Comparison of ENCODE assay signal across 8 cellular contexts in the genomic region with DNA sequence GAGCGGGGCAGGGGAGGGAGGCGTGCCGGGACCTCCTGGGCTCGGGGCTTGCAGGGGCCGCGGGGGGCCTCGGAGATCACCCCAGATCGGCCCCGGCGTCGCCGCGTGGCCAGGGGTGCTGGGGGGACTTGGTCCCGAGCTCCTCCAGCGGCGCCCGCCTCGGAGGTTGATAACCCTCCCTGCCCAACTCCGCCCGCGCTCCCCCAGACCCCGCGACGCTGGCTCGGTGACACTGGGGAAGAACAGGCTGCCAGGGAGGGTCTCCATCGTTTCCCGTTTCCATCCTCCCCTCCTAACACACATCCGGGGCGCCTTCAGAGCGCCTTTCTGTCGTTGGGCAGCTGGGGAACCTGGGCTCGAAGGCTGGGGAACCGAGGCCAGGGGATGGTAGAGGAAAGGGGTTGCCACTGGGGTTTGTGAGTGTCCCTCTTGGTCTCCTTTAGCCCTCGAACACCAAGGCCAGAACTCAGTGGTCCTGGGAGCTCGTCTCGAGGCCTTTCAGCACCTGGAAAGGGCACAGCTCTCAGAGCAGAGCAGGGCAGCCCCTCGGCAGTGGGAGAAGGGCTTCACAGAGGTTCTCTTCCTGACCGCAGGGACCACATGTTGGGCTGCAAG. TPM values are rescaled to one million over a fixed set of nuclear protein-coding genes. Genes with fewer than 3 reads are reported as not detected.
A peak's percentile ranks its signal among the peaks of the same experiment; 100 is the strongest.
DNase-seq lines count a peak whose midpoint lies in the region; ATAC-seq and TF ChIP-seq lines count a peak whose summit lies in the region.

No MANE protein-coding gene starts in this region.

- no peak overlapping the region for H4K91ac ChIP-seq in trophoblast cell (ENCODE audit: low read depth, low read length)

- peak overlapping the region; percentile 63 for H3K4me3 Mint-ChIP-seq in glutamatergic neuron (ENCODE audit: unreplicated experiment)

- H2AK5ac ChIP-seq in trophoblast cell (ENCODE audit: low read length): no peak overlapping the region

- H3K4me2 ChIP-seq in trophoblast cell (ENCODE audit: low read length): peak overlapping the region; percentile 70

- WGBS in trophoblast cell (ENCODE audit: extremely low coverage, insufficient coverage, insufficient read length): no CpG with 5 or more reads among the region's 38 CpGs

- H3K18ac ChIP-seq in trophoblast cell (ENCODE audit: low read length): no peak overlapping the region

- no peak overlapping the region for H2BK12ac ChIP-seq in trophoblast cell (ENCODE audit: low read length)

- H3K4me1 ChIP-seq in trophoblast cell (ENCODE audit: control insufficient read depth in 1 of 2, insufficient read depth in 2 of 2, low read length in 2 of 2): peaks cover 8 to 10% of the 10 kb centered on the region in 2 experiments

- H3K23ac ChIP-seq in trophoblast cell (ENCODE audit: low read length): no peak overlapping the region

- H3K9ac ChIP-seq in trophoblast cell (ENCODE audit: low read length): no peak overlapping the region

- H3K4ac ChIP-seq in trophoblast cell (ENCODE audit: low read depth, low read length): no peak overlapping the region

- H3K27ac ChIP-seq in VCaP (peak overlapping the region; percentile 50; the same call in 1 of the 2 replicates), trophoblast cell (ENCODE audit: low read depth, low read length) (no peak overlapping the region)

- no peak overlapping the region for H3K14ac ChIP-seq in trophoblast cell (ENCODE audit: low read length)

- H3K4me3 ChIP-seq in trophoblast cell (ENCODE audit: low read depth, low read length): peak overlapping the region; percentile 65

- H2AFZ ChIP-seq in trophoblast cell (ENCODE audit: insufficient read depth, low read length, poor library complexity): peak overlapping the region; percentile 66

- peaks cover 32% of the 10 kb centered on the region for H3K27me3 ChIP-seq in trophoblast cell (ENCODE audit: insufficient read depth, low read length)

- no peaks in the 10 kb centered on the region for H3K79me2 ChIP-seq in trophoblast cell (ENCODE audit: control insufficient read depth, insufficient read depth, low read length, poor library complexity)

- H3K36me3 ChIP-seq in trophoblast cell (ENCODE audit: control insufficient read depth in 1 of 2, insufficient read depth in 2 of 2, low read length in 2 of 2): no peaks in the 10 kb centered on the region

- H2BK120ac ChIP-seq in trophoblast cell (ENCODE audit: insufficient read depth, low read length, poor library complexity): no peak overlapping the region

- TF ChIP-seq CTCF in VCaP (conservative IDR thresholded peaks at IDR 0.05) (no peak), glutamatergic neuron (IDR thresholded peaks at IDR 0.05; ENCODE audit: partially characterized antibody, unreplicated experiment) (no peak)

- H3K9me3 ChIP-seq in trophoblast cell (ENCODE audit: insufficient read depth, low read depth, low read length): no peaks in the 10 kb centered on the region

- no peak overlapping the region for H4K8ac ChIP-seq in trophoblast cell (ENCODE audit: low read depth, low read length)

- H3K27me3 Mint-ChIP-seq in glutamatergic neuron (ENCODE audit: unreplicated experiment): peaks cover 12% of the 10 kb centered on the region

- H3K27ac Mint-ChIP-seq in glutamatergic neuron (ENCODE audit: unreplicated experiment): no peak overlapping the region

- no peak overlapping the region for H4K12ac ChIP-seq in trophoblast cell (ENCODE audit: low read depth, low read length)

- H2BK5ac ChIP-seq in trophoblast cell (ENCODE audit: low read depth, low read length, poor library complexity): no peak overlapping the region

- H3K9me3 Mint-ChIP-seq in glutamatergic neuron (ENCODE audit: unreplicated experiment): no peaks in the 10 kb centered on the region

- peaks cover 1% of the 10 kb centered on the region for H3K79me1 ChIP-seq in trophoblast cell (ENCODE audit: low read length)

- no peaks in the 10 kb centered on the region for H3K36me3 Mint-ChIP-seq in glutamatergic neuron (ENCODE audit: unreplicated experiment)

- H3K4me1 Mint-ChIP-seq in glutamatergic neuron (ENCODE audit: low read depth, unreplicated experiment): no peaks in the 10 kb centered on the region

- peak; percentile 21 for ATAC-seq in HG02678 (IDR thresholded peaks at IDR 0.05; ENCODE audit: unreplicated experiment)

- DNase-seq in NCI-H748 (lab: John Stamatoyannopoulos, UW; ENCODE audit: unreplicated experiment) (peak; percentile 10), NCI-H748 treated with DMSO at 0.1 percent for 48 hours (lab: John Stamatoyannopoulos, UW) (no peak), glutamatergic neuron (peak; percentile 21), trophoblast cell (no peak), OCI-M1 (lab: John Stamatoyannopoulos, UW) (no peak)
- no peak for DNase-seq in activated CD4-positive, alpha-beta T cell treated with anti-CD3 and anti-CD28 coated beads, Interleukin-2, amount 50 U/mL, for 1 hour

RNA-seq across cellular contexts. Expression of gene SLC37A2, which starts 0.4 kb away (rescaled TPM):
- total RNA-seq in glutamatergic neuron (ENCODE audit: unreplicated experiment): 0.74 TPM
- 0.10 and 0.12 TPM in 2 replicates for polyA plus RNA-seq in trophoblast cell (2013)

RNA-seq across cellular contexts. Expression of gene TMEM218, which starts 47.9 kb away (rescaled TPM):
- 15.8 TPM for total RNA-seq in glutamatergic neuron (ENCODE audit: unreplicated experiment)
- 5.1 and 5.5 TPM in 2 replicates for polyA plus RNA-seq in trophoblast cell (2013)

Comparison
In these comparisons a context has a peak if more than half of its experiments do, and no peak if none do; other contexts are left out.
1. DNase-seq: peak in NCI-H748 (single experiment) and glutamatergic neuron (single experiment); none in NCI-H748 treated with DMSO at 0.1 percent for 48 hours (single experiment), trophoblast cell (0 of 2), OCI-M1 (single experiment) and activated CD4-positive, alpha-beta T cell treated with anti-CD3 and anti-CD28 coated beads, Interleukin-2, amount 50 U/mL, for 1 hour (single experiment).